13 cellular contexts compared by ENCODE assay signal in the genomic region with DNA sequence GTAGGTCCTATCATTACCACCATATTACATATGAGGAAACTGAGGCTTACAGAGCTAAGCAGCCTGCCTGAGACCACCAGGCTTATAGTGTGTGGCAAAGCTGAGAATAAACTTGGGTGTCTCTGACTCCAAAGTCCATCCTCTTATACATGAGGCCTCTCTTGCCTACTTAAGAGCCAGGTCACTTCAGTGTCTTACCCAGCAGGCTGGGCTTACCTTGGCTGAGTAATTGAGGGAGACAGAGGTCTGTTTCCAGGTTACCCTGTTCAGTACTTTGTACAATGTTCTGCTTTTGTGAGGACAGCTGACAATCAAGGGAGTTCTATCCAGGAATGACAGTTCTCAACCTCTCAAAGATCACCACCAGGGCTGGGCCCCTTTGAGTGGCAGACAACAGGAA. TPM values are rescaled to one million over a fixed set of nuclear protein-coding genes. Genes with fewer than 3 reads are reported as not detected.
DNase-seq lines count a peak whose midpoint lies in the region; ATAC-seq and TF ChIP-seq lines count a peak whose summit lies in the region.
"Had no signal": no experiment of that assay in that cellular context is flagged by ENCODE, and none has a peak within 500 bp of the region (broad histone marks: within the 10 kb centered on the region; RNA-seq: fewer than 3 reads in every experiment).

No MANE protein-coding gene starts in this region.

- no peaks in the 10 kb centered on the region for H3K36me3 ChIP-seq in hepatocyte (replicated peaks; ENCODE audit: insufficient read depth, low read depth)

- H4K20me1 ChIP-seq in hepatocyte (ENCODE audit: insufficient read depth, poor library complexity, severe bottlenecking): no peaks in the 10 kb centered on the region

- H3K79me2 ChIP-seq in hepatocyte: peaks cover 8% of the 10 kb centered on the region

- no peak overlapping the region for H3K4me3 ChIP-seq in hepatocyte
- H3K4me3 ChIP-seq: BLaER1 treated with 17β-estradiol and CSF1 and Interleukin-3, amounts not matched to agents 10 nM and 100 nM had no signal

- H3K4me3 Mint-ChIP-seq in activated CD8-positive, alpha-beta memory T cell treated with anti-CD3 and anti-CD28 coated beads, Interleukin-2, amount 10 ng/mL, durations not matched to agents 7 days and 5 days: no peak overlapping the region
- no peak overlapping the region for H3K4me3 Mint-ChIP-seq in activated naive CD8-positive, alpha-beta T cell treated with anti-CD3 and anti-CD28 coated beads for 36 hours
- no peak overlapping the region for H3K4me3 Mint-ChIP-seq in activated naive CD8-positive, alpha-beta T cell treated with anti-CD3 and anti-CD28 coated beads, Interleukin-2, amount 50 U/mL, for 24 hours
- H3K4me3 Mint-ChIP-seq: B cell; CD8-positive, alpha-beta T cell; H9 had no signal

- no peaks in the 10 kb centered on the region for H3K4me1 Mint-ChIP-seq in activated CD8-positive, alpha-beta memory T cell treated with anti-CD3 and anti-CD28 coated beads, Interleukin-2, amount 10 ng/mL, durations not matched to agents 7 days and 5 days
- H3K4me1 Mint-ChIP-seq in activated naive CD8-positive, alpha-beta T cell treated with anti-CD3 and anti-CD28 coated beads for 36 hours: no peaks in the 10 kb centered on the region
- no peaks in the 10 kb centered on the region for H3K4me1 Mint-ChIP-seq in activated naive CD8-positive, alpha-beta T cell treated with anti-CD3 and anti-CD28 coated beads, Interleukin-2, amount 50 U/mL, for 24 hours
- H3K4me1 Mint-ChIP-seq: B cell, H9 had no signal

- H3K36me3 Mint-ChIP-seq in activated CD8-positive, alpha-beta memory T cell treated with anti-CD3 and anti-CD28 coated beads, Interleukin-2, amount 10 ng/mL, durations not matched to agents 7 days and 5 days: peaks cover 26% of the 10 kb centered on the region
- H3K36me3 Mint-ChIP-seq in activated naive CD8-positive, alpha-beta T cell treated with anti-CD3 and anti-CD28 coated beads for 36 hours: peaks cover 20% of the 10 kb centered on the region
- peaks cover 35% of the 10 kb centered on the region for H3K36me3 Mint-ChIP-seq in activated naive CD8-positive, alpha-beta T cell treated with anti-CD3 and anti-CD28 coated beads, Interleukin-2, amount 50 U/mL, for 24 hours (ENCODE audit: low read depth)

- no peak for TF ChIP-seq CTCF in hepatocyte (IDR thresholded peaks at IDR 0.05; ENCODE audit: poor library complexity)

- H3K9me3 ChIP-seq in hepatocyte (ENCODE audit: low read depth): no peaks in the 10 kb centered on the region
- H3K9me3 ChIP-seq: BLaER1 treated with 17β-estradiol and CSF1 and Interleukin-3, amounts not matched to agents 10 nM and 100 nM had no signal

- no peak overlapping the region for H3K4me2 ChIP-seq in hepatocyte
- H3K4me2 ChIP-seq: BLaER1 treated with 17β-estradiol and CSF1 and Interleukin-3, amounts not matched to agents 10 nM and 100 nM had no signal

- H3K4me1 ChIP-seq in hepatocyte (ENCODE audit: insufficient read depth): no peaks in the 10 kb centered on the region

- H3K9me2 ChIP-seq in hepatocyte (replicated peaks; ENCODE audit: insufficient read depth): no peaks in the 10 kb centered on the region

- H3K27ac Mint-ChIP-seq in activated CD8-positive, alpha-beta memory T cell treated with anti-CD3 and anti-CD28 coated beads, Interleukin-2, amount 10 ng/mL, durations not matched to agents 7 days and 5 days: peak overlapping the region; percentile 11
- H3K27ac Mint-ChIP-seq in activated naive CD8-positive, alpha-beta T cell treated with anti-CD3 and anti-CD28 coated beads for 36 hours: peak overlapping the region; percentile 31
- no peak overlapping the region for H3K27ac Mint-ChIP-seq in activated naive CD8-positive, alpha-beta T cell treated with anti-CD3 and anti-CD28 coated beads, Interleukin-2, amount 50 U/mL, for 24 hours
- H3K27ac Mint-ChIP-seq: B cell; CD8-positive, alpha-beta T cell; H9 had no signal

- peak overlapping the region; percentile 2 for H3K27ac ChIP-seq in hepatocyte
- H3K27ac ChIP-seq: BLaER1 treated with 17β-estradiol and CSF1 and Interleukin-3, amounts not matched to agents 10 nM and 100 nM had no signal

- H3K27me3 ChIP-seq in hepatocyte: no peaks in the 10 kb centered on the region
- H3K27me3 ChIP-seq: BLaER1 treated with 17β-estradiol and CSF1 and Interleukin-3, amounts not matched to agents 10 nM and 100 nM had no signal

- DNase-seq in activated CD8-positive, alpha-beta memory T cell treated with anti-CD3 and anti-CD28 coated beads, Interleukin-2, amount 10 ng/mL, durations not matched to agents 7 days and 5 days: no peak
- DNase-seq in activated CD8-positive, alpha-beta memory T cell treated with anti-CD3 and anti-CD28 coated beads, Interleukin-2, amount 50 U/mL, for 4 hours: no peak
- DNase-seq in activated naive CD8-positive, alpha-beta T cell treated with anti-CD3 and anti-CD28 coated beads for 36 hours: no peak
- no peak for DNase-seq in activated naive CD8-positive, alpha-beta T cell treated with anti-CD3 and anti-CD28 coated beads, Interleukin-2, amount 50 U/mL, for 24 hours
- DNase-seq in hepatocyte (ENCODE audit: low spot score): no peak
- DNase-seq: Calu3; CD8-positive, alpha-beta T cell; DMS79 treated with DMSO at 0.1 percent for 48 hours; GF-D8; H9 had no signal

- H3K9me3 Mint-ChIP-seq in activated CD8-positive, alpha-beta memory T cell treated with anti-CD3 and anti-CD28 coated beads, Interleukin-2, amount 10 ng/mL, durations not matched to agents 7 days and 5 days (ENCODE audit: low read depth): no peaks in the 10 kb centered on the region
- no peaks in the 10 kb centered on the region for H3K9me3 Mint-ChIP-seq in activated naive CD8-positive, alpha-beta T cell treated with anti-CD3 and anti-CD28 coated beads for 36 hours
- no peaks in the 10 kb centered on the region for H3K9me3 Mint-ChIP-seq in activated naive CD8-positive, alpha-beta T cell treated with anti-CD3 and anti-CD28 coated beads, Interleukin-2, amount 50 U/mL, for 24 hours
- H3K9me3 Mint-ChIP-seq: CD8-positive, alpha-beta T cell had no signal

- CTCF ChIA-PET in activated CD8-positive, alpha-beta memory T cell treated with anti-CD3 and anti-CD28 coated beads, Interleukin-2, amount 10 ng/mL, durations not matched to agents 7 days and 5 days (lab: Charles Lee): interaction anchor here (0.8 kb wide), 1 partner anchor 15 kb away, joined by 3 read pairs; no protein-coding TSS in a partner anchor

- ATAC-seq in activated CD8-positive, alpha-beta memory T cell treated with anti-CD3 and anti-CD28 coated beads, Interleukin-2, amount 10 ng/mL, durations not matched to agents 7 days and 5 days: no peak
- ATAC-seq in activated naive CD8-positive, alpha-beta T cell treated with anti-CD3 and anti-CD28 coated beads, Interleukin-2, amount 50 U/mL, for 24 hours: no peak
- no peak for ATAC-seq in GM21515 (IDR thresholded peaks at IDR 0.05; ENCODE audit: unreplicated experiment)
- ATAC-seq: CD8-positive, alpha-beta T cell had no signal

- no peak overlapping the region for H2AFZ ChIP-seq in hepatocyte

- H3K27me3 Mint-ChIP-seq in activated CD8-positive, alpha-beta memory T cell treated with anti-CD3 and anti-CD28 coated beads, Interleukin-2, amount 10 ng/mL, durations not matched to agents 7 days and 5 days: no peaks in the 10 kb centered on the region
- H3K27me3 Mint-ChIP-seq in activated naive CD8-positive, alpha-beta T cell treated with anti-CD3 and anti-CD28 coated beads for 36 hours: no peaks in the 10 kb centered on the region
- H3K27me3 Mint-ChIP-seq in activated naive CD8-positive, alpha-beta T cell treated with anti-CD3 and anti-CD28 coated beads, Interleukin-2, amount 50 U/mL, for 24 hours: no peaks in the 10 kb centered on the region
- H3K27me3 Mint-ChIP-seq: B cell had no signal

RNA-seq across cellular contexts. Expression of gene NDUFAB1, which starts 14.4 kb away (rescaled TPM):
- 100 to 1,000 TPM in 1 of 2 experiments, 10 to 100 TPM in 1; 90.2 to 111 TPM for total RNA-seq in activated CD8-positive, alpha-beta memory T cell treated with anti-CD3 and anti-CD28 coated beads, Interleukin-2, amount 10 ng/mL, durations not matched to agents 7 days and 5 days
- 100 to 1,000 TPM; 175 to 183 TPM for total RNA-seq in activated naive CD8-positive, alpha-beta T cell treated with anti-CD3 and anti-CD28 coated beads for 36 hours
- 119 and 135 TPM in 2 replicates for total RNA-seq in hepatocyte
- 218 and 243 TPM in 2 replicates for polyA plus RNA-seq in hepatocyte

RNA-seq across cellular contexts. Expression of gene UBFD1, which starts 24.2 kb away (rescaled TPM):
- 10 to 100 TPM; 46.1 to 64.7 TPM for total RNA-seq in activated CD8-positive, alpha-beta memory T cell treated with anti-CD3 and anti-CD28 coated beads, Interleukin-2, amount 10 ng/mL, durations not matched to agents 7 days and 5 days
- 10 to 100 TPM; 60.4 to 62.7 TPM for total RNA-seq in activated naive CD8-positive, alpha-beta T cell treated with anti-CD3 and anti-CD28 coated beads for 36 hours
- 107 TPM in 2 replicates for total RNA-seq in hepatocyte
- polyA plus RNA-seq in hepatocyte: 44.5 and 48.6 TPM in 2 replicates

RNA-seq across cellular contexts. Expression of gene EARS2, which starts 24.6 kb away (rescaled TPM):
- total RNA-seq in activated CD8-positive, alpha-beta memory T cell treated with anti-CD3 and anti-CD28 coated beads, Interleukin-2, amount 10 ng/mL, durations not matched to agents 7 days and 5 days: 10 to 100 TPM; 14.3 to 15.9 TPM
- 10 to 100 TPM; 25.2 to 30.4 TPM for total RNA-seq in activated naive CD8-positive, alpha-beta T cell treated with anti-CD3 and anti-CD28 coated beads for 36 hours
- total RNA-seq in hepatocyte: 19.0 and 26.5 TPM in 2 replicates
- 23.1 and 25.2 TPM in 2 replicates for polyA plus RNA-seq in hepatocyte

RNA-seq across cellular contexts. Expression of gene PALB2, which starts 59.4 kb away (rescaled TPM):
- total RNA-seq in activated CD8-positive, alpha-beta memory T cell treated with anti-CD3 and anti-CD28 coated beads, Interleukin-2, amount 10 ng/mL, durations not matched to agents 7 days and 5 days: 10 to 100 TPM; 23.0 to 26.4 TPM
- total RNA-seq in activated naive CD8-positive, alpha-beta T cell treated with anti-CD3 and anti-CD28 coated beads for 36 hours: 10 to 100 TPM; 30.9 to 32.4 TPM
- total RNA-seq in hepatocyte: 4.3 and 6.6 TPM in 2 replicates
- polyA plus RNA-seq in hepatocyte: 2.6 and 4.5 TPM in 2 replicates

RNA-seq across cellular contexts. Expression of gene DCTN5, which starts 59.5 kb away (rescaled TPM):
- 10 to 100 TPM; 80.4 to 95.9 TPM for total RNA-seq in activated CD8-positive, alpha-beta memory T cell treated with anti-CD3 and anti-CD28 coated beads, Interleukin-2, amount 10 ng/mL, durations not matched to agents 7 days and 5 days
- 10 to 100 TPM; 81.3 to 88.0 TPM for total RNA-seq in activated naive CD8-positive, alpha-beta T cell treated with anti-CD3 and anti-CD28 coated beads for 36 hours
- 24.0 and 31.7 TPM in 2 replicates for total RNA-seq in hepatocyte
- polyA plus RNA-seq in hepatocyte: 9.8 and 23.3 TPM in 2 replicates
